Comparison of ENCODE assay signal across 10 cellular contexts in genomic region chr6:84860493-84860892, GRCh38.
"Had no signal": no experiment of that assay in that cellular context is flagged by ENCODE, and none has a peak within 500 bp of the region (broad histone marks: within the 10 kb centered on the region; RNA-seq: fewer than 3 reads in every experiment).

No MANE protein-coding gene starts in this region.

- DNase-seq: GM23248, GOT3, H7, HFFc6, KBM-7 had no signal

- H3K4me2 ChIP-seq: KMS-11 had no signal

- H3K9ac ChIP-seq: GM23248, KMS-11 had no signal

- ATAC-seq: HCT116, HepG2 had no signal

- H3K4me3 ChIP-seq: GM23248, HAP-1 had no signal

- H3K36me3 ChIP-seq: HAP-1 had no signal

- H3K27ac ChIP-seq: GM23248, HL-60, KMS-11 had no signal

- H3K4me1 ChIP-seq: HAP-1 had no signal

- H3K9me3 ChIP-seq: HAP-1 had no signal

- H2AFZ ChIP-seq: GM23248 had no signal
